Comparison of ENCODE assay signal across 1 cellular context in the genomic region with DNA sequence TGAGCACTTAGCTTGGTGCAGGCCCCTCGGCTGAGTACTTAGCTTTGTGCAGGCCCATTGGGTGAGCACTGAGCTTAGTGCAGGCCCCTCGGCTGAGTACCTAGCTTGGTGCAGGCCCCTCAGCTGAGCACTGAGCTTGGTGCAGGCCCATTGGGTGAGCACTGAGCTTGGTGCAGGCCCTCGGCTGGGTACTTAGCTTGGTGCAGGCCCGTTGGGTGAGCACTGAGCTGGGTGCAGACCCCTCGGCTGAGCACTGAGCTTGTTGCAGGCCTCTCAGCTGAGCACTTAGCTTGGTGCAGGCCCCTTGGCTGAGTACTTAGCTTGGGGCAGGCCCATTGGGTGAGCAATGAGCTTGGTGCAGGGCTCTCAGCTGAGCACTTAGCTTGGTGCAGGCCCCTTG.
TF ChIP-seq lines count a peak whose summit lies in the region.

No MANE protein-coding gene starts in this region.

TF ChIP-seq in K562, 482 proteins besides CTCF, POLR2A, EP300 and RAD21:
- TF ChIP-seq ELF2 (CRISPR knock-in tag; IDR thresholded peaks at IDR 0.05) (no peak), ZNF778 (CRISPR knock-in tag; IDR thresholded peaks at IDR 0.05) (no peak), MAFK (IDR thresholded peaks at IDR 0.05; ENCODE audit: low read length) (no peak), EGR1 (conservative IDR thresholded peaks at IDR 0.05) (no peak), NR4A1 (CRISPR knock-in tag; IDR thresholded peaks at IDR 0.05) (no peak), NR4A1 (tag; IDR thresholded peaks at IDR 0.05) (no peak), ESRRB (CRISPR knock-in tag; IDR thresholded peaks at IDR 0.05; ENCODE audit: borderline replicate concordance) (no peak), BRCA1 (IDR thresholded peaks at IDR 0.05) (no peak), BRCA1 (CRISPR knock-in tag; IDR thresholded peaks at IDR 0.05) (no peak), PTBP1 (IDR thresholded peaks at IDR 0.05; ENCODE audit: low read depth, low read length) (no peak), ETV5 (CRISPR knock-in tag; IDR thresholded peaks at IDR 0.05; ENCODE audit: low read depth) (no peak), SNIP1 (IDR thresholded peaks at IDR 0.05; ENCODE audit: low read depth) (no peak), HNRNPLL (IDR thresholded peaks at IDR 0.05; ENCODE audit: low read depth, low read length, poor library complexity, severe bottlenecking) (no peak)
- TF ChIP-seq, protein P1, sequence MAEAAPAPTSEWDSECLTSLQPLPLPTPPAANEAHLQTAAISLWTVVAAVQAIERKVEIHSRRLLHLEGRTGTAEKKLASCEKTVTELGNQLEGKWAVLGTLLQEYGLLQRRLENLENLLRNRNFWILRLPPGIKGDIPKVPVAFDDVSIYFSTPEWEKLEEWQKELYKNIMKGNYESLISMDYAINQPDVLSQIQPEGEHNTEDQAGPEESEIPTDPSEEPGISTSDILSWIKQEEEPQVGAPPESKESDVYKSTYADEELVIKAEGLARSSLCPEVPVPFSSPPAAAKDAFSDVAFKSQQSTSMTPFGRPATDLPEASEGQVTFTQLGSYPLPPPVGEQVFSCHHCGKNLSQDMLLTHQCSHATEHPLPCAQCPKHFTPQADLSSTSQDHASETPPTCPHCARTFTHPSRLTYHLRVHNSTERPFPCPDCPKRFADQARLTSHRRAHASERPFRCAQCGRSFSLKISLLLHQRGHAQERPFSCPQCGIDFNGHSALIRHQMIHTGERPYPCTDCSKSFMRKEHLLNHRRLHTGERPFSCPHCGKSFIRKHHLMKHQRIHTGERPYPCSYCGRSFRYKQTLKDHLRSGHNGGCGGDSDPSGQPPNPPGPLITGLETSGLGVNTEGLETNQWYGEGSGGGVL (CRISPR knock-in tag; IDR thresholded peaks at IDR 0.05): no peak
- TF ChIP-seq, protein P2, sequence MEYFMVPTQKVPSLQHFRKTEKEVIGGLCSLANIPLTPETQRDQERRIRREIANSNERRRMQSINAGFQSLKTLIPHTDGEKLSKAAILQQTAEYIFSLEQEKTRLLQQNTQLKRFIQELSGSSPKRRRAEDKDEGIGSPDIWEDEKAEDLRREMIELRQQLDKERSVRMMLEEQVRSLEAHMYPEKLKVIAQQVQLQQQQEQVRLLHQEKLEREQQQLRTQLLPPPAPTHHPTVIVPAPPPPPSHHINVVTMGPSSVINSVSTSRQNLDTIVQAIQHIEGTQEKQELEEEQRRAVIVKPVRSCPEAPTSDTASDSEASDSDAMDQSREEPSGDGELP (CRISPR knock-in tag; IDR thresholded peaks at IDR 0.05; ENCODE audit: borderline replicate concordance): no peak
